In genomic region chr19:53076984-53077383, GRCh38 we compare ENCODE assay signal across 8 cellular contexts. TPM values are rescaled to one million over a fixed set of nuclear protein-coding genes. Genes with fewer than 3 reads are reported as not detected.
DNase-seq lines count a peak whose midpoint lies in the region; ATAC-seq, FAIRE-seq and TF ChIP-seq lines count a peak whose summit lies in the region.

No MANE protein-coding gene starts in this region.

- DNase-seq in AG09319 (ENCODE audit: extremely low read depth, low read depth) (no peak), Karpas-422 (peak; percentile 60), endothelial cell of umbilical vein (ENCODE audit: low read depth, low spot score) (peak; percentile 72), midbrain (lab: John Stamatoyannopoulos, UW) (peak; percentile 64), NCI-H1930 (lab: John Stamatoyannopoulos, UW) (no peak), GM10266 (ENCODE audit: extremely low spot score) (no peak)

- H3K36me3 ChIP-seq in Karpas-422 (ENCODE audit: insufficient read depth, low read length) (peaks cover 98% of the 10 kb centered on the region), endothelial cell of umbilical vein (ENCODE audit: control insufficient read depth in 2 of 2, extremely low read depth in 1 of 2, insufficient read depth in 2 of 2, low read length in 2 of 2) (peaks cover 10 to 14% of the 10 kb centered on the region in 2 experiments)

- H3K9me3 ChIP-seq in Karpas-422 (ENCODE audit: low read length) (peaks cover 45% of the 10 kb centered on the region), endothelial cell of umbilical vein (replicated peaks; ENCODE audit: control insufficient read depth, insufficient read depth, low read length) (no peaks in the 10 kb centered on the region)

- no peaks in the 10 kb centered on the region for H3K9me2 ChIP-seq in Karpas-422 (replicated peaks; ENCODE audit: insufficient read depth, low read length)

- H3K27me3 ChIP-seq in Karpas-422 (ENCODE audit: low read length) (no peaks in the 10 kb centered on the region), endothelial cell of umbilical vein (ENCODE audit: control insufficient read depth in 2 of 2, insufficient read depth in 2 of 2, low read length in 2 of 2) (no peaks in the 10 kb centered on the region)

- ATAC-seq in GM19455 (IDR thresholded peaks at IDR 0.05; ENCODE audit: unreplicated experiment), result no peak
- no peak for ATAC-seq in HG03460 (IDR thresholded peaks at IDR 0.05; ENCODE audit: unreplicated experiment)

- H4K20me1 ChIP-seq in Karpas-422 (ENCODE audit: insufficient read depth, low read depth, low read length) (no peaks in the 10 kb centered on the region), endothelial cell of umbilical vein (replicated peaks; ENCODE audit: control insufficient read depth, extremely low read depth, insufficient read depth, low read length) (no peaks in the 10 kb centered on the region)

- dilution Hi-C loops in endothelial cell of umbilical vein (cut with MboI; ENCODE audit: extremely low pct_ligation_motif_present, low sequenced_read_pairs), result no loop called here

- peak; percentile 49 for FAIRE-seq in endothelial cell of umbilical vein (lab: Jason Lieb, UNC)

- TF ChIP-seq POLR2A in endothelial cell of umbilical vein (IDR thresholded peaks at IDR 0.05; ENCODE audit: low read depth, low read length), result no peak

- no peak overlapping the region for H3K9ac ChIP-seq in Karpas-422 (ENCODE audit: low read length)
- H3K9ac ChIP-seq in endothelial cell of umbilical vein (replicated peaks; ENCODE audit: extremely low read depth, insufficient read depth, low read length), result no peak overlapping the region

- H3K27ac ChIP-seq in Karpas-422 (ENCODE audit: low read length) (no peak overlapping the region), endothelial cell of umbilical vein (ENCODE audit: insufficient read depth, low read depth, low read length) (no peak overlapping the region)

- H2AFZ ChIP-seq in Karpas-422 (ENCODE audit: low read length) (no peak overlapping the region), endothelial cell of umbilical vein (ENCODE audit: low read depth, low read length) (no peak overlapping the region)

- no TSS peak for BruUV-seq in endothelial cell of umbilical vein (replicated peaks; lab: Mats Ljungman, UMichigan)

- intact Hi-C loops in endothelial cell of umbilical vein (cut with micrococcal nuclease), result loop anchor here (1.0 to 10.0 kb wide), 4 partner anchors 10 to 668 kb away; no protein-coding TSS in a partner anchor

- TF ChIP-seq CTCF in AG09319 (IDR thresholded peaks at IDR 0.05; ENCODE audit: low read depth, low read length) (peak; percentile 38), endothelial cell of umbilical vein (IDR thresholded peaks at IDR 0.05; ENCODE audit: extremely low read depth in 1 of 2, insufficient read depth in 1 of 2, low read depth in 1 of 2, low read length in 2 of 2) (peak; percentile 78 to 79), GM10266 (IDR thresholded peaks at IDR 0.05; ENCODE audit: control insufficient read depth, insufficient read depth, low read depth, missing control alignments) (no peak)

- H3K9me1 ChIP-seq in endothelial cell of umbilical vein (replicated peaks; ENCODE audit: control insufficient read depth, extremely low read depth, insufficient read depth, low read length), result no peaks in the 10 kb centered on the region

- peaks cover 52% of the 10 kb centered on the region for H3K79me2 ChIP-seq in Karpas-422 (ENCODE audit: low read length)
- H3K79me2 ChIP-seq in endothelial cell of umbilical vein (ENCODE audit: control insufficient read depth, insufficient read depth, low read length), result no peaks in the 10 kb centered on the region

- H3K4me2 ChIP-seq in Karpas-422 (ENCODE audit: low read depth, low read length, poor library complexity, severe bottlenecking) (no peak overlapping the region), endothelial cell of umbilical vein (ENCODE audit: insufficient read depth, low read length) (no peak overlapping the region)

- POLR2A ChIA-PET in endothelial cell of umbilical vein (lab: Charles Lee), result interaction anchor here (0.7 kb wide), 1 partner anchor 27 kb away, joined by 3 read pairs; no protein-coding TSS in a partner anchor

- H3K4me3 ChIP-seq in Karpas-422 (ENCODE audit: low read length), result no peak overlapping the region
- no peak overlapping the region for H3K4me3 ChIP-seq in endothelial cell of umbilical vein (replicated peaks in 1 of 3; ENCODE audit: insufficient read depth in 1 of 3, low read depth in 1 of 3, low read length in 3 of 3)

- H3K4me1 ChIP-seq in Karpas-422 (ENCODE audit: low read length) (no peaks in the 10 kb centered on the region), endothelial cell of umbilical vein (ENCODE audit: control insufficient read depth, extremely low read depth, insufficient read depth, low read length) (no peaks in the 10 kb centered on the region)

- CTCF ChIA-PET in endothelial cell of umbilical vein (lab: Charles Lee), result interaction anchor here (0.6 to 2.6 kb wide), 27 partner anchors 10 to 716 kb away, joined by 3 to 38 read pairs (median 4); partner anchors contain the start of genes ZNF347, ZNF665, ZNF677 and ZNF845

TF ChIP-seq in endothelial cell of umbilical vein, 7 proteins besides CTCF, POLR2A, EP300 and RAD21:
- TF ChIP-seq FOS (IDR thresholded peaks at IDR 0.05; ENCODE audit: borderline replicate concordance, insufficient read depth, low read length) (no peak), MYC (IDR thresholded peaks at IDR 0.05; ENCODE audit: low read depth, low read length) (no peak), JUN (IDR thresholded peaks at IDR 0.05; ENCODE audit: borderline replicate concordance, insufficient read depth, insufficient read length, low read depth) (no peak), MAX (IDR thresholded peaks at IDR 0.05; ENCODE audit: insufficient read depth, insufficient read length) (no peak), EZH2 (IDR thresholded peaks at IDR 0.05; ENCODE audit: borderline replicate concordance, low read depth, low read length, severe bottlenecking) (no peak), GATA2 (IDR thresholded peaks at IDR 0.05; ENCODE audit: insufficient read depth, insufficient read length, low read depth, low read length) (no peak), POLR2AphosphoS5 (IDR thresholded peaks at IDR 0.05; ENCODE audit: insufficient read depth, low read depth, low read length) (no peak)
TF ChIP-seq in endothelial cell of umbilical vein: peak in this region for 0.

RNA-seq across cellular contexts. Expression of gene ZNF160, which starts 26.2 kb away (rescaled TPM):
- 97.3 and 122 TPM in 2 replicates for total RNA-seq in Karpas-422 (2014; rRNA removed; shearing (Covaris generic); ENCODE audit: low replicate concordance)
- 16.4 and 19.7 TPM in 2 replicates for total RNA-seq in endothelial cell of umbilical vein
- polyA plus RNA-seq in endothelial cell of umbilical vein, result 11.3 and 12.7 TPM in 2 replicates
- 5.5 and 7.4 TPM in 2 replicates for polyA plus RNA-seq in endothelial cell of umbilical vein (2011; cell fraction: cytosol; rRNA removed)
- polyA plus RNA-seq in endothelial cell of umbilical vein (2011; cell fraction: nucleus; rRNA removed), result 41.5 and 48.5 TPM in 2 replicates
- polyA plus RNA-seq in endothelial cell of umbilical vein (2012), result 9.7 and 10.2 TPM in 2 replicates
- polyA minus RNA-seq in endothelial cell of umbilical vein, result 18.4 and 23.5 TPM in 2 replicates
- polyA minus RNA-seq in endothelial cell of umbilical vein (2011; cell fraction: cytosol; rRNA and poly(A)+ RNA removed), result 5.2 TPM
- polyA minus RNA-seq in endothelial cell of umbilical vein (2011; cell fraction: nucleus; rRNA and poly(A)+ RNA removed), result 39.6 and 44.2 TPM in 2 replicates

RNA-seq across cellular contexts. Expression of gene ERVV-2, which starts 32.4 kb away (rescaled TPM):
- total RNA-seq in Karpas-422 (2014; rRNA removed; shearing (Covaris generic); ENCODE audit: low replicate concordance), result 0.29 TPM in 1 of 2 replicates, not detected in the other
- not detected in 2 replicates for total RNA-seq in endothelial cell of umbilical vein
- not detected in 2 replicates for polyA plus RNA-seq in endothelial cell of umbilical vein
- not detected in 2 replicates for polyA plus RNA-seq in endothelial cell of umbilical vein (2011; cell fraction: cytosol; rRNA removed)
- polyA plus RNA-seq in endothelial cell of umbilical vein (2011; cell fraction: nucleus; rRNA removed), result not detected in 2 replicates
- polyA plus RNA-seq in endothelial cell of umbilical vein (2012), result not detected in 2 replicates
- polyA minus RNA-seq in endothelial cell of umbilical vein, result not detected in 2 replicates
- polyA minus RNA-seq in endothelial cell of umbilical vein (2011; cell fraction: cytosol; rRNA and poly(A)+ RNA removed), result not detected
- polyA minus RNA-seq in endothelial cell of umbilical vein (2011; cell fraction: nucleus; rRNA and poly(A)+ RNA removed), result not detected in 2 replicates

RNA-seq across cellular contexts. Expression of gene ZNF415, which starts 55.7 kb away (rescaled TPM):
- total RNA-seq in Karpas-422 (2014; rRNA removed; shearing (Covaris generic); ENCODE audit: low replicate concordance), result 9.1 and 11.1 TPM in 2 replicates
- total RNA-seq in endothelial cell of umbilical vein, result 0.69 TPM in 1 of 2 replicates, not detected in the other
- 0.30 and 0.48 TPM in 2 replicates for polyA plus RNA-seq in endothelial cell of umbilical vein
- 0.38 and 0.53 TPM in 2 replicates for polyA plus RNA-seq in endothelial cell of umbilical vein (2011; cell fraction: cytosol; rRNA removed)
- 0.41 and 0.55 TPM in 2 replicates for polyA plus RNA-seq in endothelial cell of umbilical vein (2011; cell fraction: nucleus; rRNA removed)
- polyA plus RNA-seq in endothelial cell of umbilical vein (2012), result 0.30 and 0.40 TPM in 2 replicates
- 1.0 TPM in 1 of 2 replicates, not detected in the other for polyA minus RNA-seq in endothelial cell of umbilical vein
- not detected for polyA minus RNA-seq in endothelial cell of umbilical vein (2011; cell fraction: cytosol; rRNA and poly(A)+ RNA removed)
- polyA minus RNA-seq in endothelial cell of umbilical vein (2011; cell fraction: nucleus; rRNA and poly(A)+ RNA removed), result 0.24 and 0.58 TPM in 2 replicates

Comparison
In these comparisons a context has a peak if more than half of its experiments do, and no peak if none do; other contexts are left out.
1. DNase-seq: peak in Karpas-422 (single experiment), endothelial cell of umbilical vein (single experiment) and midbrain (single experiment); none in AG09319 (single experiment), NCI-H1930 (0 of 2) and GM10266 (single experiment).